In the genomic region with DNA sequence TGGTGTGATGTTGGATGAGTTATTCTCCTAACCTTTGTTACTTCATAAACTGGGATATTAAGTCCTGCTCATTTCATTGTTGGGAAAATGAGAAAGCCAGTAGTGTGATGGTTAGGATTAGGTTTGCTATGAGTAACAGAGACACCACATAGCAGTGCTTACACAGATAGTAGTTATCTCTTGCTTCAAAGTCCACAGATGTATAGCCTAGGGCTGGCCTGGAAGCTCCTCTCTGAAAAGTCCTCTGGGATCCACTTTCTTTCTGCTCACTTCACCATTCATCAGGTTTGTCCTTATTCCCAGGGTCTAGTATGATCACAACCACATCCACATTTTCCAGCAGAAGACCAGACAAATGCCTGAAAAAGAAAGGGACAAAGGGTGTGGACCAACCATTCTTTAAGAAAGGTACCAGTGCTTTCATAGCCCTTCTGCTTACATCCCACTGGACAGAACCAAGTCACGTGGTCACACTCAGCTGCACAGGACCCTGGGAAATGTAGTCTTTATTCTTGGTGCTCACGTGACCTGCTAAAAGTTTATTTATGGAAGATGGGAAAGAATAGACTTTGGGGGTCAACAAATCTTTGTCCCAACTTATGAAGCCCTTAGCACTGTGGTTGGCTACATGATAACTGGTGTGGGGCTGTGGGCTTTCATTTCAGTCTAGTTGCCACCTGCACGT, we compare ENCODE assay signal across 12 cellular contexts.
DNase-seq lines count a peak whose midpoint lies in the region; ATAC-seq and TF ChIP-seq lines count a peak whose summit lies in the region.
"Had no signal": no experiment of that assay in that cellular context is flagged by ENCODE, and none has a peak within 500 bp of the region (broad histone marks: within the 10 kb centered on the region; RNA-seq: fewer than 3 reads in every experiment).

No MANE protein-coding gene starts in this region.

- H3K9ac ChIP-seq in GM23248, result no peak overlapping the region

- in situ Hi-C loops in GM23248 (cut with MboI), result no loop called here

- H3F3A ChIP-seq in GM23248 (ENCODE audit: insufficient read depth), result no peaks in the 10 kb centered on the region

- intact Hi-C loops in lower lobe of right lung (cut with DNase I) (no loop called here), left lung (cut with DNase I) (no loop called here)

- H3K4me3 ChIP-seq in GM12865 (ENCODE audit: low read depth, low read length) (no peak overlapping the region), GM23248 (no peak overlapping the region), NB4 (ENCODE audit: low read depth, low read length) (no peak overlapping the region), hepatocyte (no peak overlapping the region), lower lobe of right lung (no peak overlapping the region), left lung (no peak overlapping the region)
- H3K4me3 ChIP-seq: psoas muscle had no signal

- H3K79me2 ChIP-seq in GM23248 (ENCODE audit: insufficient read depth) (no peaks in the 10 kb centered on the region), hepatocyte (no peaks in the 10 kb centered on the region)

- H3K9me2 ChIP-seq in GM23248 (ENCODE audit: insufficient read depth) (no peaks in the 10 kb centered on the region), hepatocyte (replicated peaks; ENCODE audit: insufficient read depth) (no peaks in the 10 kb centered on the region)

- H3K4me2 ChIP-seq in GM23248 (ENCODE audit: unreplicated experiment), result no peak overlapping the region
- no peak overlapping the region for H3K4me2 ChIP-seq in hepatocyte

- TF ChIP-seq CTCF in GM12865 (IDR thresholded peaks at IDR 0.05; ENCODE audit: insufficient read depth, low read depth, low read length, missing control alignments) (no peak), NB4 (IDR thresholded peaks at IDR 0.05; ENCODE audit: low read depth, low read length) (no peak), hepatocyte (IDR thresholded peaks at IDR 0.05; ENCODE audit: poor library complexity) (no peak), lower lobe of right lung (IDR thresholded peaks at IDR 0.05) (no peak), left lung (IDR thresholded peaks at IDR 0.05) (no peak)

- H2AFZ ChIP-seq in GM23248 (no peak overlapping the region), hepatocyte (no peak overlapping the region)

- WGBS in GM23248 (ENCODE audit: low coverage in 1 of 2, low lambda C conversion rate in 2 of 2, missing lambda C conversion rate in 2 of 2), 2 experiments, result 40 to 45% methylated on average over 3 of the region's 3 CpGs
- 65% methylated on average over 3 of the region's 3 CpGs for WGBS in hepatocyte (ENCODE audit: low lambda C conversion rate, missing lambda C conversion rate)

- no peak for ATAC-seq in lower lobe of right lung
- ATAC-seq in GM21737 (IDR thresholded peaks at IDR 0.05; ENCODE audit: unreplicated experiment), result no peak
- no peak for ATAC-seq in left lung

- H3K27me3 ChIP-seq in GM23248 (replicated peaks; ENCODE audit: insufficient read depth), result no peaks in the 10 kb centered on the region; the same call in 1 of the 2 replicates
- H3K27me3 ChIP-seq in hepatocyte, result no peaks in the 10 kb centered on the region
- no peaks in the 10 kb centered on the region for H3K27me3 ChIP-seq in lower lobe of right lung (ENCODE audit: low read depth)
- peaks cover 0 to 7% of the 10 kb centered on the region in 2 donors for H3K27me3 ChIP-seq in left lung

- H3K36me3 ChIP-seq in GM23248 (ENCODE audit: low read depth) (no peaks in the 10 kb centered on the region), hepatocyte (replicated peaks; ENCODE audit: insufficient read depth, low read depth) (no peaks in the 10 kb centered on the region), lower lobe of right lung (no peaks in the 10 kb centered on the region), left lung (no peaks in the 10 kb centered on the region)

- H3K27ac ChIP-seq in GM23248, result no peak overlapping the region
- H3K27ac ChIP-seq in hepatocyte, result no peak overlapping the region
- H3K27ac ChIP-seq in lower lobe of right lung, result no peak overlapping the region
- no peak overlapping the region for H3K27ac ChIP-seq in left lung
- H3K27ac ChIP-seq: psoas muscle had no signal

- H3K9me3 ChIP-seq in GM23248 (ENCODE audit: low read depth), result no peaks in the 10 kb centered on the region
- no peaks in the 10 kb centered on the region for H3K9me3 ChIP-seq in hepatocyte (ENCODE audit: low read depth)
- H3K9me3 ChIP-seq in lower lobe of right lung, result no peaks in the 10 kb centered on the region
- no peaks in the 10 kb centered on the region for H3K9me3 ChIP-seq in left lung
- H3K9me3 ChIP-seq: psoas muscle had no signal

- H4K20me1 ChIP-seq in GM23248 (ENCODE audit: insufficient read depth), result no peaks in the 10 kb centered on the region
- H4K20me1 ChIP-seq in hepatocyte (ENCODE audit: insufficient read depth, poor library complexity, severe bottlenecking), result no peaks in the 10 kb centered on the region

- DNase-seq in GM12865 (ENCODE audit: low read depth) (peak; percentile 25), GM23248 (peak; percentile 53), NB4 (ENCODE audit: low read depth) (peak; percentile 12), hepatocyte (ENCODE audit: low spot score) (peak; percentile 37), lower lobe of right lung (no peak), COR-L47 (lab: John Stamatoyannopoulos, UW) (no peak), left lung (no peak)
- DNase-seq: activated T-cell treated with anti-CD3 and anti-CD28 coated beads, Interleukin-2, amount 50 U/mL, for 1 hour; NCI-H1694 treated with DMSO at 0.1 percent for 48 hours; psoas muscle; SW 1271 had no signal

- H3K4me1 ChIP-seq in GM23248 (ENCODE audit: insufficient read depth), result no peaks in the 10 kb centered on the region
- H3K4me1 ChIP-seq in hepatocyte (ENCODE audit: insufficient read depth), result no peaks in the 10 kb centered on the region
- no peaks in the 10 kb centered on the region for H3K4me1 ChIP-seq in lower lobe of right lung
- no peaks in the 10 kb centered on the region for H3K4me1 ChIP-seq in left lung
- H3K4me1 ChIP-seq: psoas muscle had no signal

- TF ChIP-seq POLR2A in NB4 (IDR thresholded peaks at IDR 0.05; ENCODE audit: extremely low read depth, insufficient read length), result no peak

Comparison
In these comparisons a context has a peak if more than half of its experiments do, and no peak if none do; other contexts are left out.
1. DNase-seq: peak in GM12865 (single experiment), GM23248 (single experiment), NB4 (single experiment) and hepatocyte (single experiment); none in lower lobe of right lung (single experiment), COR-L47 (single experiment) and left lung (0 of 2).